In the genomic region with DNA sequence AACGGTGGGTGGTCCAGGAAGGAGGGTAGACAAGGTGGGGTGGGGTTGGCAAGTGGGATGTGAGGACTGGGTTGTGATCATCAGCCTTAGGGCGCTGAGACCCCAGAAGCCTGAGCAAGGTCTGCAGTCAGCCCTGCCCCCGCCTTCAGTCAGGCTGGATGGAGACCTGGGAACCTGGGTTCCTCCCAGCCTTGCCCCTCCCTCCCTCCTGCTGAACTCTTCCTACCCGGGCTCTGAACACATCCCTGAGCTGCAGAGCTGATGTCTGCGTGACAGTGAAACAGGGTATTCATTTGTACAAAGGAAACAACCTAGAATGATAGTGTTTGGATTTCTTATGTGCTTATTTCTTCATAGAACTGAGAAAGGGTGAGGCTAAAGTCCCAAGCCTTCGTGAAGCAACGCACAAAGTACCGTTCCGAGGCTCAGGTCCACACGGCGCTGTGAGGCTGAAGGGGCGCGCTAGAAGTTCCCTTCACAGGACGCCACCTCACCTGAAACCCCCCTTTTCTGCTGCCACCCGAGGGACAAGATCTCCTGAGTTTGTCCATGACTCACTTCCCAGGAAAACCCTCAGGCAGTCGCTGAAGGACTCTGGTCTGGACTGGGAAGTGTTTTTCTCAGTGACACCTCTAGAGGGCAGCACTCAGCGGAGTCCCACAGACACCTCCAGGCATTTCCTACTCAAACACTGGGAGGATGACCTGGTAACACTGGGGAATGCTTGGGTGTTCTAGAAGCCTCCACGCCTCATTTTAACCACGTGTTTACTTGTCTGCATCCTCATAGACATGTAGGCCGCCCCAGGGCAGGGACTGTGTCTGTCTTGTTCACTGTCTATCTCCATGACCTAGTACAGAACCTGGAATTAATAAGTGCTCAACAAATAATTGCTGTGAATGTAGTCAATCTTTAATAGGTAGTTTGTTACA, we compare ENCODE assay signal across 1 cellular context.
TF ChIP-seq lines count a peak whose summit lies in the region.

No MANE protein-coding gene starts in this region.

TF ChIP-seq in HepG2, 621 proteins besides CTCF, POLR2A, EP300 and RAD21 (continued from another document and continues in another):
- TF ChIP-seq STAG1 (CRISPR knock-in tag; IDR thresholded peaks at IDR 0.05) (peak; percentile 73), CHCHD3 (CRISPR knock-in tag; IDR thresholded peaks at IDR 0.05) (no peak), ZNF777 (CRISPR knock-in tag; IDR thresholded peaks at IDR 0.05) (no peak), SYNCRIP (IDR thresholded peaks at IDR 0.05; ENCODE audit: insufficient read depth, low read depth, low read length) (no peak), ZNF329 (CRISPR knock-in tag; IDR thresholded peaks at IDR 0.05; ENCODE audit: low read depth) (no peak), ZNF672 (CRISPR knock-in tag; IDR thresholded peaks at IDR 0.05) (no peak), KLF12 (CRISPR knock-in tag; IDR thresholded peaks at IDR 0.05; ENCODE audit: borderline replicate concordance) (no peak), PHF21A (CRISPR knock-in tag; IDR thresholded peaks at IDR 0.05) (no peak), ZNF326 (CRISPR knock-in tag; IDR thresholded peaks at IDR 0.05; ENCODE audit: borderline replicate concordance) (no peak), ZBTB38 (CRISPR knock-in tag; IDR thresholded peaks at IDR 0.05) (no peak), TBX3 (IDR thresholded peaks at IDR 0.05; ENCODE audit: borderline replicate concordance) (no peak), SRSF9 (IDR thresholded peaks at IDR 0.05; ENCODE audit: borderline replicate concordance, insufficient read depth, low read depth, low read length, poor library complexity, severe bottlenecking) (no peak), SIN3B (IDR thresholded peaks at IDR 0.05; ENCODE audit: low read length) (no peak), ZNF282 (IDR thresholded peaks at IDR 0.05; ENCODE audit: partially characterized antibody) (no peak), CCAR2 (optimal IDR thresholded peaks at IDR 0.05; ENCODE audit: low read depth, low read length) (no peak), BRF2 (CRISPR knock-in tag; IDR thresholded peaks at IDR 0.05) (no peak), RFX3 (CRISPR knock-in tag; IDR thresholded peaks at IDR 0.05) (no peak), TEAD3 (CRISPR knock-in tag; optimal IDR thresholded peaks at IDR 0.05; ENCODE audit: borderline replicate concordance) (peak; percentile 75), ZNF430 (CRISPR knock-in tag; IDR thresholded peaks at IDR 0.05) (no peak), TOPORS (CRISPR knock-in tag; IDR thresholded peaks at IDR 0.05) (no peak), PAX8 (CRISPR knock-in tag; IDR thresholded peaks at IDR 0.05; ENCODE audit: borderline replicate concordance) (no peak), ZNF253 (CRISPR knock-in tag; IDR thresholded peaks at IDR 0.05; ENCODE audit: borderline replicate concordance) (no peak), ZFAT (CRISPR knock-in tag; conservative IDR thresholded peaks at IDR 0.05) (no peak), ZNF501 (CRISPR knock-in tag; IDR thresholded peaks at IDR 0.05) (no peak; the same call in 1 of the 2 replicates), XRCC5 (optimal IDR thresholded peaks at IDR 0.05; ENCODE audit: low read length) (peak; percentile 86), MYNN (CRISPR knock-in tag; IDR thresholded peaks at IDR 0.05; ENCODE audit: low read depth) (no peak), GATA4 (IDR thresholded peaks at IDR 0.05; ENCODE audit: borderline replicate concordance, low read depth) (no peak), ZNF605 (CRISPR knock-in tag; IDR thresholded peaks at IDR 0.05) (peak; percentile 49; the same call in 1 of the 2 replicates), ZNF737 (CRISPR knock-in tag; IDR thresholded peaks at IDR 0.05; ENCODE audit: borderline replicate concordance) (no peak), TBP (CRISPR knock-in tag; IDR thresholded peaks at IDR 0.05) (no peak), ATRX (CRISPR knock-in tag; IDR thresholded peaks at IDR 0.05; ENCODE audit: borderline replicate concordance) (no peak), TRIM22 (IDR thresholded peaks at IDR 0.05) (no peak), NFE2L2 (IDR thresholded peaks at IDR 0.05; ENCODE audit: low read length) (no peak), ARID5B (CRISPR knock-in tag; IDR thresholded peaks at IDR 0.05) (peak; percentile 51), MXD4 (CRISPR knock-in tag; IDR thresholded peaks at IDR 0.05) (no peak), ZNF713 (CRISPR knock-in tag; IDR thresholded peaks at IDR 0.05) (no peak), ZNF563 (CRISPR knock-in tag; IDR thresholded peaks at IDR 0.05) (no peak), MAZ (IDR thresholded peaks at IDR 0.05; ENCODE audit: borderline replicate concordance, low read depth, low read length) (no peak), MAZ (CRISPR knock-in tag; IDR thresholded peaks at IDR 0.05; ENCODE audit: low read depth) (no peak), RCOR2 (CRISPR knock-in tag; IDR thresholded peaks at IDR 0.05) (peak; percentile 40; the same call in 1 of the 2 replicates), ZNF33A (CRISPR knock-in tag; IDR thresholded peaks at IDR 0.05; ENCODE audit: borderline replicate concordance) (peak; percentile 59; the same call in 1 of the 2 replicates), KMT2B (CRISPR knock-in tag; IDR thresholded peaks at IDR 0.05) (peak; percentile 66; the same call in 1 of the 2 replicates)
- TF ChIP-seq, protein P1, sequence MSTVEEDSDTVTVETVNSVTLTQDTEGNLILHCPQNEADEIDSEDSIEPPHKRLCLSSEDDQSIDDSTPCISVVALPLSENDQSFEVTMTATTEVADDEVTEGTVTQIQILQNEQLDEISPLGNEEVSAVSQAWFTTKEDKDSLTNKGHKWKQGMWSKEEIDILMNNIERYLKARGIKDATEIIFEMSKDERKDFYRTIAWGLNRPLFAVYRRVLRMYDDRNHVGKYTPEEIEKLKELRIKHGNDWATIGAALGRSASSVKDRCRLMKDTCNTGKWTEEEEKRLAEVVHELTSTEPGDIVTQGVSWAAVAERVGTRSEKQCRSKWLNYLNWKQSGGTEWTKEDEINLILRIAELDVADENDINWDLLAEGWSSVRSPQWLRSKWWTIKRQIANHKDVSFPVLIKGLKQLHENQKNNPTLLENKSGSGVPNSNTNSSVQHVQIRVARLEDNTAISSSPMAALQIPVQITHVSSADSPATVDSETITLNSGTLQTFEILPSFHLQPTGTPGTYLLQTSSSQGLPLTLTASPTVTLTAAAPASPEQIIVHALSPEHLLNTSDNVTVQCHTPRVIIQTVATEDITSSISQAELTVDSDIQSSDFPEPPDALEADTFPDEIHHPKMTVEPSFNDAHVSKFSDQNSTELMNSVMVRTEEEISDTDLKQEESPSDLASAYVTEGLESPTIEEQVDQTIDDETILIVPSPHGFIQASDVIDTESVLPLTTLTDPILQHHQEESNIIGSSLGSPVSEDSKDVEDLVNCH (CRISPR knock-in tag; IDR thresholded peaks at IDR 0.05) = 0 out of 2 replicates have a peak, but pooled peaks have one; percentile 37
- TF ChIP-seq, protein P2, sequence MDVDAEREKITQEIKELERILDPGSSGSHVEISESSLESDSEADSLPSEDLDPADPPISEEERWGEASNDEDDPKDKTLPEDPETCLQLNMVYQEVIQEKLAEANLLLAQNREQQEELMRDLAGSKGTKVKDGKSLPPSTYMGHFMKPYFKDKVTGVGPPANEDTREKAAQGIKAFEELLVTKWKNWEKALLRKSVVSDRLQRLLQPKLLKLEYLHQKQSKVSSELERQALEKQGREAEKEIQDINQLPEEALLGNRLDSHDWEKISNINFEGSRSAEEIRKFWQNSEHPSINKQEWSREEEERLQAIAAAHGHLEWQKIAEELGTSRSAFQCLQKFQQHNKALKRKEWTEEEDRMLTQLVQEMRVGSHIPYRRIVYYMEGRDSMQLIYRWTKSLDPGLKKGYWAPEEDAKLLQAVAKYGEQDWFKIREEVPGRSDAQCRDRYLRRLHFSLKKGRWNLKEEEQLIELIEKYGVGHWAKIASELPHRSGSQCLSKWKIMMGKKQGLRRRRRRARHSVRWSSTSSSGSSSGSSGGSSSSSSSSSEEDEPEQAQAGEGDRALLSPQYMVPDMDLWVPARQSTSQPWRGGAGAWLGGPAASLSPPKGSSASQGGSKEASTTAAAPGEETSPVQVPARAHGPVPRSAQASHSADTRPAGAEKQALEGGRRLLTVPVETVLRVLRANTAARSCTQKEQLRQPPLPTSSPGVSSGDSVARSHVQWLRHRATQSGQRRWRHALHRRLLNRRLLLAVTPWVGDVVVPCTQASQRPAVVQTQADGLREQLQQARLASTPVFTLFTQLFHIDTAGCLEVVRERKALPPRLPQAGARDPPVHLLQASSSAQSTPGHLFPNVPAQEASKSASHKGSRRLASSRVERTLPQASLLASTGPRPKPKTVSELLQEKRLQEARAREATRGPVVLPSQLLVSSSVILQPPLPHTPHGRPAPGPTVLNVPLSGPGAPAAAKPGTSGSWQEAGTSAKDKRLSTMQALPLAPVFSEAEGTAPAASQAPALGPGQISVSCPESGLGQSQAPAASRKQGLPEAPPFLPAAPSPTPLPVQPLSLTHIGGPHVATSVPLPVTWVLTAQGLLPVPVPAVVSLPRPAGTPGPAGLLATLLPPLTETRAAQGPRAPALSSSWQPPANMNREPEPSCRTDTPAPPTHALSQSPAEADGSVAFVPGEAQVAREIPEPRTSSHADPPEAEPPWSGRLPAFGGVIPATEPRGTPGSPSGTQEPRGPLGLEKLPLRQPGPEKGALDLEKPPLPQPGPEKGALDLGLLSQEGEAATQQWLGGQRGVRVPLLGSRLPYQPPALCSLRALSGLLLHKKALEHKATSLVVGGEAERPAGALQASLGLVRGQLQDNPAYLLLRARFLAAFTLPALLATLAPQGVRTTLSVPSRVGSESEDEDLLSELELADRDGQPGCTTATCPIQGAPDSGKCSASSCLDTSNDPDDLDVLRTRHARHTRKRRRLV (CRISPR knock-in tag; IDR thresholded peaks at IDR 0.05) = 0 out of 2 replicates have a peak, but pooled peaks have one; percentile 51
- TF ChIP-seq, protein P3, sequence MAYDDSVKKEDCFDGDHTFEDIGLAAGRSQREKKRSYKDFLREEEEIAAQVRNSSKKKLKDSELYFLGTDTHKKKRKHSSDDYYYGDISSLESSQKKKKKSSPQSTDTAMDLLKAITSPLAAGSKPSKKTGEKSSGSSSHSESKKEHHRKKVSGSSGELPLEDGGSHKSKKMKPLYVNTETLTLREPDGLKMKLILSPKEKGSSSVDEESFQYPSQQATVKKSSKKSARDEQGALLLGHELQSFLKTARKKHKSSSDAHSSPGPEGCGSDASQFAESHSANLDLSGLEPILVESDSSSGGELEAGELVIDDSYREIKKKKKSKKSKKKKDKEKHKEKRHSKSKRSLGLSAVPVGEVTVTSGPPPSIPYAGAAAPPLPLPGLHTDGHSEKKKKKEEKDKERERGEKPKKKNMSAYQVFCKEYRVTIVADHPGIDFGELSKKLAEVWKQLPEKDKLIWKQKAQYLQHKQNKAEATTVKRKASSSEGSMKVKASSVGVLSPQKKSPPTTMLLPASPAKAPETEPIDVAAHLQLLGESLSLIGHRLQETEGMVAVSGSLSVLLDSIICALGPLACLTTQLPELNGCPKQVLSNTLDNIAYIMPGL (CRISPR knock-in tag; IDR thresholded peaks at IDR 0.05; ENCODE audit: borderline replicate concordance in 1 of 2, low read depth in 1 of 2) = peak; percentile 85 to 86
- TF ChIP-seq, protein P4, sequence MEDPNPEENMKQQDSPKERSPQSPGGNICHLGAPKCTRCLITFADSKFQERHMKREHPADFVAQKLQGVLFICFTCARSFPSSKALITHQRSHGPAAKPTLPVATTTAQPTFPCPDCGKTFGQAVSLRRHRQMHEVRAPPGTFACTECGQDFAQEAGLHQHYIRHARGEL (CRISPR knock-in tag; IDR thresholded peaks at IDR 0.05) = no peak
- TF ChIP-seq, protein P5, sequence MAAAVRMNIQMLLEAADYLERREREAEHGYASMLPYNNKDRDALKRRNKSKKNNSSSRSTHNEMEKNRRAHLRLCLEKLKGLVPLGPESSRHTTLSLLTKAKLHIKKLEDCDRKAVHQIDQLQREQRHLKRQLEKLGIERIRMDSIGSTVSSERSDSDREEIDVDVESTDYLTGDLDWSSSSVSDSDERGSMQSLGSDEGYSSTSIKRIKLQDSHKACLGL (CRISPR knock-in tag; IDR thresholded peaks at IDR 0.05) = no peak
- TF ChIP-seq, protein P6, sequence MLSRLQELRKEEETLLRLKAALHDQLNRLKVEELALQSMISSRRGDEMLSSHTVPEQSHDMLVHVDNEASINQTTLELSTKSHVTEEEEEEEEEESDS (CRISPR knock-in tag; IDR thresholded peaks at IDR 0.05; ENCODE audit: borderline replicate concordance) = no peak
